20 cellular contexts compared by ENCODE assay signal in the genomic region with DNA sequence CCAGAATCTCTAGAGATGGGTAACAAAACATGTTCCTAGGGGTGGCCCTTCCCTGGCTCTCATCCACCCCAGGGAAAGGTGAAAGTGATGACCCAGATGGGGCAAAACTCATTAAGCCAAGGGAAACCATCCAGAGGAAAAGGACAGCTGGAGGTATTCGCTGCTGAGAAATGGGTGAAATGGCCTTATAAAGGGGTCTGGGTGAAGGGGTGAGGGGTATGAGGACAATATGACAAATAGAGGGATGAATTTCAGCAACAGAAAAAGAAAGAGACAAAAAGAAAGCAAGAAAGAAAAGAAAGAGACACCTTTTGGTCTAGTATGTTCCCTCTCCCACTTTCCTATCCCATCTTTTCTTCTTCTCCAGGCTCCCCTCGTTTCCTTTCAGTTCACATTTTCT. TPM values are rescaled to one million over a fixed set of nuclear protein-coding genes. Genes with fewer than 3 reads are reported as not detected.
A peak's percentile ranks its signal among the peaks of the same experiment; 100 is the strongest.
DNase-seq lines count a peak whose midpoint lies in the region; ATAC-seq and TF ChIP-seq lines count a peak whose summit lies in the region.
"Had no signal": no experiment of that assay in that cellular context is flagged by ENCODE, and none has a peak within 500 bp of the region (broad histone marks: within the 10 kb centered on the region; RNA-seq: fewer than 3 reads in every experiment).

No MANE protein-coding gene starts in this region.

- WGBS in esophagus squamous epithelium, 2 donors: 94 to 96% methylated on average over 2 of the region's 2 CpGs

- no peaks in the 10 kb centered on the region for H3K27me3 Mint-ChIP-seq in MCF 10A (ENCODE audit: insufficient read depth, unreplicated experiment)
- H3K27me3 Mint-ChIP-seq in WTC11 (ENCODE audit: low read depth): no peaks in the 10 kb centered on the region
- peaks cover 7% of the 10 kb centered on the region for H3K27me3 Mint-ChIP-seq in nephron progenitor cell (ENCODE audit: low read depth, poor library complexity)

- DNase-seq in MCF 10A (ENCODE audit: unreplicated experiment) (no peak), breast epithelium (ENCODE audit: low spot score in 2 of 2) (no peak), WTC11 (ENCODE audit: low spot score) (no peak), nephron progenitor cell (no peak), gastrocnemius medialis (no peak), dedifferentiated amniotic fluid mesenchymal stem cell (ENCODE audit: extremely low spot score) (no peak), esophagus squamous epithelium (lab: John Stamatoyannopoulos, UW) (no peak), cerebellum (ENCODE audit: low spot score) (no peak)
- DNase-seq: CD8-positive, alpha-beta T cell; DMS 273 treated with DMSO at 0.1 percent for 48 hours; DMS53; DND-41; EL; GOT3; IMR-90 had no signal

- in situ Hi-C loops in gastrocnemius medialis (cut with MboI; ENCODE audit: low sequenced_read_pairs in 4 of 4): no loop called here

- H3K9me3 Mint-ChIP-seq in MCF 10A (ENCODE audit: unreplicated experiment) (no peaks in the 10 kb centered on the region), WTC11 (no peaks in the 10 kb centered on the region), nephron progenitor cell (no peaks in the 10 kb centered on the region)
- H3K9me3 Mint-ChIP-seq: CD8-positive, alpha-beta T cell had no signal

- CTCF ChIA-PET in MCF 10A (lab: Yijun Ruan, JAX): interaction anchor here (1.1 kb wide), 1 partner anchor 54 kb away, joined by 4 read pairs; no protein-coding TSS in a partner anchor
- CTCF ChIA-PET in WTC11 (lab: Charles Lee): no interaction called here

- intact Hi-C loops in MCF 10A (cut with micrococcal nuclease) (no loop called here), breast epithelium (cut with DNase I; ENCODE audit: low total_unique reads) (no loop called here), gastrocnemius medialis (cut with DNase I; ENCODE audit: low total_unique reads) (no loop called here), esophagus squamous epithelium (cut with DNase I) (no loop called here)

- H3K4me3 ChIP-seq in breast epithelium (no peak overlapping the region), gastrocnemius medialis (no peak overlapping the region), esophagus squamous epithelium (no peak overlapping the region)
- H3K4me3 ChIP-seq: BLaER1 treated with 17β-estradiol and CSF1 and Interleukin-3, amounts not matched to agents 10 nM and 100 nM; GM12878; HAP-1 had no signal

- H3K9me3 ChIP-seq in breast epithelium: no peaks in the 10 kb centered on the region
- no peaks in the 10 kb centered on the region for H3K9me3 ChIP-seq in gastrocnemius medialis
- no peaks in the 10 kb centered on the region for H3K9me3 ChIP-seq in esophagus squamous epithelium
- H3K9me3 ChIP-seq: BLaER1 treated with 17β-estradiol and CSF1 and Interleukin-3, amounts not matched to agents 10 nM and 100 nM; HAP-1 had no signal

- H3K27me3 ChIP-seq in breast epithelium: no peaks in the 10 kb centered on the region
- H3K27me3 ChIP-seq in gastrocnemius medialis: no peaks in the 10 kb centered on the region
- no peaks in the 10 kb centered on the region for H3K27me3 ChIP-seq in esophagus squamous epithelium
- H3K27me3 ChIP-seq: BLaER1 treated with 17β-estradiol and CSF1 and Interleukin-3, amounts not matched to agents 10 nM and 100 nM had no signal

- ATAC-seq in WTC11: no peak
- ATAC-seq in gastrocnemius medialis: no peak
- ATAC-seq: CD8-positive, alpha-beta T cell; GM12878 had no signal

- H3K36me3 Mint-ChIP-seq in MCF 10A (ENCODE audit: insufficient read depth, unreplicated experiment) (no peaks in the 10 kb centered on the region), WTC11 (no peaks in the 10 kb centered on the region), nephron progenitor cell (ENCODE audit: low read depth) (peaks cover 5% of the 10 kb centered on the region)
- H3K36me3 Mint-ChIP-seq: CD8-positive, alpha-beta T cell had no signal

- POLR2A ChIA-PET in MCF 10A (lab: Yijun Ruan, JAX): interaction anchor here (1.4 kb wide), 1 partner anchor 9 kb away, joined by 5 read pairs; no protein-coding TSS in a partner anchor
- POLR2A ChIA-PET in WTC11 (lab: Charles Lee): no interaction called here

- no peak for TF ChIP-seq POLR2A in breast epithelium (IDR thresholded peaks at IDR 0.05)
- TF ChIP-seq POLR2A in gastrocnemius medialis (IDR thresholded peaks at IDR 0.05): no peak
- no peak for TF ChIP-seq POLR2A in esophagus squamous epithelium (IDR thresholded peaks at IDR 0.05)

- BruUV-seq in MCF 10A (replicated peaks; lab: Mats Ljungman, UMichigan): no TSS peak

- H3K4me1 Mint-ChIP-seq in MCF 10A (ENCODE audit: insufficient read depth, unreplicated experiment) (peaks cover 28% of the 10 kb centered on the region), WTC11 (peaks cover 32% of the 10 kb centered on the region), nephron progenitor cell (peaks cover 31% of the 10 kb centered on the region)

- no peak overlapping the region for H3K4me3 Mint-ChIP-seq in MCF 10A (ENCODE audit: unreplicated experiment)
- no peak overlapping the region for H3K4me3 Mint-ChIP-seq in WTC11
- H3K4me3 Mint-ChIP-seq in nephron progenitor cell: no peak overlapping the region
- H3K4me3 Mint-ChIP-seq: CD8-positive, alpha-beta T cell had no signal

- H3K36me3 ChIP-seq in breast epithelium (no peaks in the 10 kb centered on the region), gastrocnemius medialis (no peaks in the 10 kb centered on the region), esophagus squamous epithelium (no peaks in the 10 kb centered on the region)
- H3K36me3 ChIP-seq: HAP-1 had no signal

- TF ChIP-seq CTCF in MCF 10A (IDR thresholded peaks at IDR 0.05; ENCODE audit: unreplicated experiment) (no peak), breast epithelium (IDR thresholded peaks at IDR 0.05) (no peak), WTC11 (IDR thresholded peaks at IDR 0.05) (no peak), nephron progenitor cell (IDR thresholded peaks at IDR 0.05) (no peak), gastrocnemius medialis (IDR thresholded peaks at IDR 0.05 in 4 of 5, conservative IDR thresholded peaks at IDR 0.05 in 1 of 5) (no peak), esophagus squamous epithelium (IDR thresholded peaks at IDR 0.05) (no peak)

- no peaks in the 10 kb centered on the region for H3K4me1 ChIP-seq in breast epithelium
- H3K4me1 ChIP-seq in gastrocnemius medialis: peaks cover 41 to 42% of the 10 kb centered on the region in 2 donors
- peaks cover 0 to 32% (median 0%) of the 10 kb centered on the region in 3 donors for H3K4me1 ChIP-seq in esophagus squamous epithelium

- H3K27ac Mint-ChIP-seq in MCF 10A (ENCODE audit: low read depth, unreplicated experiment) (peak overlapping the region; percentile 29), WTC11 (peak overlapping the region; percentile 52; the same call in 1 of the 2 replicates), nephron progenitor cell (peak overlapping the region; percentile 54)
- H3K27ac Mint-ChIP-seq: CD8-positive, alpha-beta T cell had no signal

- H3K27ac ChIP-seq in breast epithelium (no peak overlapping the region), gastrocnemius medialis (peak overlapping the region in 3 of 4 donors; percentile 55 to 70 (median 68)), esophagus squamous epithelium (no peak overlapping the region)
- H3K27ac ChIP-seq: 22Rv1; BLaER1 treated with 17β-estradiol and CSF1 and Interleukin-3, amounts not matched to agents 10 nM and 100 nM; HL-60 had no signal

TF ChIP-seq in WTC11, 78 proteins besides CTCF, POLR2A, EP300 and RAD21:
- TF ChIP-seq JAZF1 (CRISPR knock-in tag; IDR thresholded peaks at IDR 0.05): no peak
- TF ChIP-seq ZNF532 (CRISPR knock-in tag; IDR thresholded peaks at IDR 0.05; ENCODE audit: borderline replicate concordance): no peak
- no peak for TF ChIP-seq RELA (CRISPR knock-in tag; IDR thresholded peaks at IDR 0.05; ENCODE audit: borderline replicate concordance)

RNA-seq across cellular contexts. Expression of gene ARHGAP21, which starts 26.6 kb away (rescaled TPM):
- total RNA-seq in MCF 10A (2022) (75.4 and 85.1 TPM in 2 replicates), breast epithelium (100 to 1,000 TPM in 2 of 3 donors, 10 to 100 TPM in 1; 67.5 to 203 (median 105) TPM), WTC11 (2021) (30.2 to 37.7 TPM (median 33.8 TPM) in 3 replicates), gastrocnemius medialis (10 to 100 TPM; 35.1 to 60.5 (median 54.1) TPM), esophagus squamous epithelium (10 to 100 TPM; 15.3 to 59.1 (median 37.1) TPM), cerebellum (246 TPM)

Comparison
In these comparisons a context has a peak if more than half of its experiments do, and no peak if none do; other contexts are left out.
1. H3K27ac ChIP-seq: peak in gastrocnemius medialis (3 of 4); none in breast epithelium (0 of 2) and esophagus squamous epithelium (0 of 4).
2. Peak in every context shown above with its lines, with median percentiles within 50 percentile points of each other: H3K27ac Mint-ChIP-seq.